In genomic region chr1:6278263-6278662, GRCh38 we compare ENCODE assay signal across 17 cellular contexts. TPM values are rescaled to one million over a fixed set of nuclear protein-coding genes. Genes with fewer than 3 reads are reported as not detected.
DNase-seq lines count a peak whose midpoint lies in the region; ATAC-seq and TF ChIP-seq lines count a peak whose summit lies in the region.
"Had no signal": no experiment of that assay in that cellular context is flagged by ENCODE, and none has a peak within 500 bp of the region (broad histone marks: within the 10 kb centered on the region; RNA-seq: fewer than 3 reads in every experiment).

No MANE protein-coding gene starts in this region.

- H3K4me1 ChIP-seq in Caco-2 = no peaks in the 10 kb centered on the region
- H3K4me1 ChIP-seq in neural progenitor cell = peaks cover 21% of the 10 kb centered on the region

- H3K4me1 Mint-ChIP-seq in Caco-2 (ENCODE audit: low read depth, unreplicated experiment) = no peaks in the 10 kb centered on the region
- peaks cover 19% of the 10 kb centered on the region for H3K4me1 Mint-ChIP-seq in WTC11
- H3K4me1 Mint-ChIP-seq in neural progenitor cell = peaks cover 49% of the 10 kb centered on the region
- H3K4me1 Mint-ChIP-seq in activated CD8-positive, alpha-beta T cell treated with anti-CD3 and anti-CD28 coated beads, Interleukin-2, amount 10 ng/mL, durations not matched to agents 7 days and 5 days (ENCODE audit: low read depth) = no peaks in the 10 kb centered on the region
- H3K4me1 Mint-ChIP-seq: CD4-positive, CD25-positive, alpha-beta regulatory T cell had no signal

- peaks cover 17% of the 10 kb centered on the region for H3K36me3 Mint-ChIP-seq in Caco-2 (ENCODE audit: insufficient read depth, unreplicated experiment)
- no peaks in the 10 kb centered on the region for H3K36me3 Mint-ChIP-seq in WTC11
- peaks cover 4% of the 10 kb centered on the region for H3K36me3 Mint-ChIP-seq in neural progenitor cell
- H3K36me3 Mint-ChIP-seq in activated CD8-positive, alpha-beta T cell treated with anti-CD3 and anti-CD28 coated beads, Interleukin-2, amount 10 ng/mL, durations not matched to agents 7 days and 5 days (ENCODE audit: low read depth) = no peaks in the 10 kb centered on the region

- H3K9me3 ChIP-seq in Caco-2 (no peaks in the 10 kb centered on the region), neural progenitor cell (ENCODE audit: low read depth) (no peaks in the 10 kb centered on the region)
- H3K9me3 ChIP-seq: BLaER1 treated with 17β-estradiol and CSF1 and Interleukin-3, amounts not matched to agents 10 nM and 100 nM had no signal

- DNase-seq in Caco-2 (no peak), H7 (peak; percentile 65), WTC11 (ENCODE audit: low spot score) (no peak), neural progenitor cell (ENCODE audit: low spot score) (no peak), NCI-H1694 treated with DMSO at 0.1 percent for 48 hours (lab: John Stamatoyannopoulos, UW) (no peak), NCI-H1092 treated with DMSO at 0.1 percent for 48 hours (lab: John Stamatoyannopoulos, UW) (no peak)
- DNase-seq in activated CD8-positive, alpha-beta T cell treated with anti-CD3 and anti-CD28 coated beads, Interleukin-2, amount 10 ng/mL, durations not matched to agents 7 days and 5 days = no peak
- DNase-seq: ACHN; Calu3; CD4-positive, CD25-positive, alpha-beta regulatory T cell; DMS153; DMS79 treated with DMSO at 0.1 percent for 48 hours; EL; HCEC 1CT had no signal

- H3K27me3 Mint-ChIP-seq in Caco-2 (ENCODE audit: insufficient read depth, unreplicated experiment) = no peaks in the 10 kb centered on the region
- no peaks in the 10 kb centered on the region for H3K27me3 Mint-ChIP-seq in WTC11 (ENCODE audit: low read depth)
- H3K27me3 Mint-ChIP-seq in neural progenitor cell (ENCODE audit: insufficient read depth, low read depth) = peaks cover 2% of the 10 kb centered on the region
- no peaks in the 10 kb centered on the region for H3K27me3 Mint-ChIP-seq in activated CD8-positive, alpha-beta T cell treated with anti-CD3 and anti-CD28 coated beads, Interleukin-2, amount 10 ng/mL, durations not matched to agents 7 days and 5 days (ENCODE audit: low read depth)
- H3K27me3 Mint-ChIP-seq: CD4-positive, CD25-positive, alpha-beta regulatory T cell had no signal

- H3K27ac ChIP-seq in neural progenitor cell = no peak overlapping the region
- H3K27ac ChIP-seq: BLaER1 treated with 17β-estradiol and CSF1 and Interleukin-3, amounts not matched to agents 10 nM and 100 nM; HL-60 had no signal

- H3K9me3 Mint-ChIP-seq in Caco-2 (ENCODE audit: unreplicated experiment) (no peaks in the 10 kb centered on the region), WTC11 (no peaks in the 10 kb centered on the region), neural progenitor cell (no peaks in the 10 kb centered on the region)
- no peaks in the 10 kb centered on the region for H3K9me3 Mint-ChIP-seq in activated CD8-positive, alpha-beta T cell treated with anti-CD3 and anti-CD28 coated beads, Interleukin-2, amount 10 ng/mL, durations not matched to agents 7 days and 5 days (ENCODE audit: insufficient read depth)
- H3K9me3 Mint-ChIP-seq: CD4-positive, CD25-positive, alpha-beta regulatory T cell had no signal

- no peak for ATAC-seq in WTC11
- ATAC-seq in activated CD8-positive, alpha-beta T cell treated with anti-CD3 and anti-CD28 coated beads, Interleukin-2, amount 10 ng/mL, durations not matched to agents 7 days and 5 days = no peak

- H3K4me3 ChIP-seq in Caco-2 (ENCODE audit: low read depth, low read length) (no peak overlapping the region), H7 (ENCODE audit: insufficient read depth, low read depth, low read length) (no peak overlapping the region), neural progenitor cell (no peak overlapping the region)
- H3K4me3 ChIP-seq: BLaER1 treated with 17β-estradiol and CSF1 and Interleukin-3, amounts not matched to agents 10 nM and 100 nM had no signal

- peak overlapping the region; percentile 58 for H3K27ac Mint-ChIP-seq in Caco-2 (ENCODE audit: unreplicated experiment)
- H3K27ac Mint-ChIP-seq in WTC11 = peak overlapping the region; percentile 74
- peak overlapping the region; percentile 88 for H3K27ac Mint-ChIP-seq in neural progenitor cell
- no peak overlapping the region for H3K27ac Mint-ChIP-seq in activated CD8-positive, alpha-beta T cell treated with anti-CD3 and anti-CD28 coated beads, Interleukin-2, amount 10 ng/mL, durations not matched to agents 7 days and 5 days

- intact Hi-C loops in Caco-2 (cut with micrococcal nuclease; ENCODE audit: unreplicated experiment) = no loop called here

- CTCF ChIA-PET in Caco-2 (lab: Charles Lee) = no interaction called here
- CTCF ChIA-PET in WTC11 (lab: Charles Lee) = interaction anchor here (0.7 to 1.4 kb wide), 5 partner anchors 10 to 145 kb away, joined by 3 to 5 read pairs (median 4); partner anchors contain the start of gene GPR153
- CTCF ChIA-PET in activated CD8-positive, alpha-beta T cell treated with anti-CD3 and anti-CD28 coated beads, Interleukin-2, amount 10 ng/mL, durations not matched to agents 7 days and 5 days (lab: Charles Lee) = no interaction called here

- H3F3A ChIP-seq in neural progenitor cell (ENCODE audit: low read depth) = peaks cover 11% of the 10 kb centered on the region

- H3K9ac ChIP-seq in neural progenitor cell = no peak overlapping the region
- H3K9ac ChIP-seq: BLaER1 treated with 17β-estradiol and CSF1 and Interleukin-3, amounts not matched to agents 10 nM and 100 nM had no signal

- H3K4me3 Mint-ChIP-seq in Caco-2 (ENCODE audit: unreplicated experiment) (no peak overlapping the region), WTC11 (no peak overlapping the region), neural progenitor cell (no peak overlapping the region)
- no peak overlapping the region for H3K4me3 Mint-ChIP-seq in activated CD8-positive, alpha-beta T cell treated with anti-CD3 and anti-CD28 coated beads, Interleukin-2, amount 10 ng/mL, durations not matched to agents 7 days and 5 days
- H3K4me3 Mint-ChIP-seq: CD4-positive, CD25-positive, alpha-beta regulatory T cell had no signal

- no peak overlapping the region for H2AFZ ChIP-seq in neural progenitor cell (replicated peaks)

- no peak overlapping the region for H3K4me2 ChIP-seq in neural progenitor cell
- H3K4me2 ChIP-seq: BLaER1 treated with 17β-estradiol and CSF1 and Interleukin-3, amounts not matched to agents 10 nM and 100 nM had no signal

- no TSS peak for BruUV-seq in Caco-2 (replicated peaks; lab: Mats Ljungman, UMichigan)

- no peaks in the 10 kb centered on the region for H3K27me3 ChIP-seq in Caco-2 (replicated peaks; ENCODE audit: control insufficient read depth, insufficient read depth, low read length)
- no peaks in the 10 kb centered on the region for H3K27me3 ChIP-seq in H7 (ENCODE audit: control insufficient read depth, insufficient read depth, low read length)
- no peaks in the 10 kb centered on the region for H3K27me3 ChIP-seq in neural progenitor cell
- H3K27me3 ChIP-seq: BLaER1 treated with 17β-estradiol and CSF1 and Interleukin-3, amounts not matched to agents 10 nM and 100 nM had no signal

- TF ChIP-seq CTCF in Caco-2 (IDR thresholded peaks at IDR 0.05; ENCODE audit: insufficient read depth in 1 of 2, low read depth in 1 of 2, low read length in 1 of 2, severe bottlenecking in 1 of 2, unreplicated experiment in 1 of 2) (no peak), WTC11 (IDR thresholded peaks at IDR 0.05) (no peak), neural progenitor cell (IDR thresholded peaks at IDR 0.05) (no peak)

- H4K20me1 ChIP-seq in neural progenitor cell (ENCODE audit: low read depth) = peaks cover 22% of the 10 kb centered on the region

- POLR2A ChIA-PET in Caco-2 (lab: Charles Lee) = interaction anchor here (0.5 kb wide), 1 partner anchor 265 kb away, joined by 3 read pairs; no protein-coding TSS in a partner anchor
- POLR2A ChIA-PET in WTC11 (lab: Charles Lee) = no interaction called here
- POLR2A ChIA-PET in activated CD8-positive, alpha-beta T cell treated with anti-CD3 and anti-CD28 coated beads, Interleukin-2, amount 10 ng/mL, durations not matched to agents 7 days and 5 days (lab: Charles Lee) = no interaction called here

- H3K36me3 ChIP-seq in Caco-2 (ENCODE audit: control insufficient read depth, insufficient read depth, low read length) (no peaks in the 10 kb centered on the region; the same call in 1 of the 2 replicates), H7 (replicated peaks; ENCODE audit: control insufficient read depth, insufficient read depth, low read length) (no peaks in the 10 kb centered on the region), neural progenitor cell (no peaks in the 10 kb centered on the region)

- no peaks in the 10 kb centered on the region for H3K79me2 ChIP-seq in neural progenitor cell (ENCODE audit: low read depth)

TF ChIP-seq in WTC11, 78 proteins besides CTCF, POLR2A, EP300 and RAD21:
- TF ChIP-seq USF2 (CRISPR knock-in tag; IDR thresholded peaks at IDR 0.05) (no peak), ATF1 (CRISPR knock-in tag; IDR thresholded peaks at IDR 0.05) (no peak), GABPB1 (CRISPR knock-in tag; IDR thresholded peaks at IDR 0.05) (no peak), FOXJ3 (CRISPR knock-in tag; IDR thresholded peaks at IDR 0.05; ENCODE audit: borderline replicate concordance) (no peak)

RNA-seq across cellular contexts. Expression of gene GPR153, which starts 17.4 kb away (rescaled TPM):
- total RNA-seq in Caco-2 (2022) = 2.7 and 3.2 TPM in 2 replicates
- 15.6 and 25.2 TPM in 2 replicates for total RNA-seq in H7 (2014; rRNA removed; shearing (Covaris generic))
- 13.4 to 14.8 TPM (median 14.6 TPM) in 3 replicates for total RNA-seq in WTC11 (2021)
- 8.4 and 27.3 TPM in 2 replicates for total RNA-seq in neural progenitor cell (ENCODE audit: low replicate concordance)
- 1 to 10 TPM in 1 of 2 experiments, under 1 TPM in 1; 0.99 to 1.0 TPM for total RNA-seq in activated CD8-positive, alpha-beta T cell treated with anti-CD3 and anti-CD28 coated beads, Interleukin-2, amount 10 ng/mL, durations not matched to agents 7 days and 5 days

RNA-seq across cellular contexts. Expression of gene HES3, which starts 34.3 kb away (rescaled TPM):
- not detected in 2 replicates for total RNA-seq in Caco-2 (2022)
- total RNA-seq in H7 (2014; rRNA removed; shearing (Covaris generic)) = 28.2 and 38.8 TPM in 2 replicates
- total RNA-seq in WTC11 (2021) = 74.7 to 78.7 TPM (median 78.3 TPM) in 3 replicates
- 5.5 and 22.2 TPM in 2 replicates for total RNA-seq in neural progenitor cell (ENCODE audit: low replicate concordance)
- total RNA-seq in activated CD8-positive, alpha-beta T cell treated with anti-CD3 and anti-CD28 coated beads, Interleukin-2, amount 10 ng/mL, durations not matched to agents 7 days and 5 days = not detected
- total RNA-seq: A172; Calu3; CD4-positive, CD25-positive, alpha-beta regulatory T cell had no signal

RNA-seq across cellular contexts. Expression of gene ICMT, which starts 42.5 kb away (rescaled TPM):
- total RNA-seq in Caco-2 (2022) (73.6 and 77.6 TPM in 2 replicates), WTC11 (2021) (105 to 113 TPM (median 107 TPM) in 3 replicates), neural progenitor cell (ENCODE audit: low replicate concordance) (88.4 and 118 TPM in 2 replicates)
- 195 and 196 TPM in 2 replicates for total RNA-seq in H7 (2014; rRNA removed; shearing (Covaris generic))
- total RNA-seq in activated CD8-positive, alpha-beta T cell treated with anti-CD3 and anti-CD28 coated beads, Interleukin-2, amount 10 ng/mL, durations not matched to agents 7 days and 5 days = 10 to 100 TPM; 67.9 to 68.7 TPM
